In genomic region chr6:32973934-32974333, GRCh38 we compare ENCODE assay signal across 6 cellular contexts. TPM values are rescaled to one million over a fixed set of nuclear protein-coding genes. Genes with fewer than 3 reads are reported as not detected.
A peak's percentile ranks its signal among the peaks of the same experiment; 100 is the strongest.
DNase-seq lines count a peak whose midpoint lies in the region; ATAC-seq and TF ChIP-seq lines count a peak whose summit lies in the region.

No MANE protein-coding gene starts in this region.

- peaks cover 55% of the 10 kb centered on the region for H3K4me1 Mint-ChIP-seq in stimulated activated naive CD8-positive, alpha-beta T cell treated with anti-CD3 and anti-CD28 coated beads, Interleukin-15, amount 100 ng/mL, for 72 hours

- TSS peak; percentile 60 for BruUV-seq in Panc1 (replicated peaks; lab: Mats Ljungman, UMichigan)

- POLR2A ChIA-PET in Panc1 (lab: Charles Lee), result interaction anchor here (0.5 to 0.6 kb wide), 2 partner anchors 198 to 437 kb away, joined by 3 read pairs; partner anchors contain the start of gene PHF1

- no peak for TF ChIP-seq CTCF in GM12864 (IDR thresholded peaks at IDR 0.05; ENCODE audit: low read depth, low read length, missing control alignments)
- TF ChIP-seq CTCF in Panc1 (IDR thresholded peaks at IDR 0.05), result no peak
- no peak for TF ChIP-seq CTCF in esophagus squamous epithelium (IDR thresholded peaks at IDR 0.05)

- ATAC-seq in Panc1 (no peak), GM18907 (IDR thresholded peaks at IDR 0.05; ENCODE audit: unreplicated experiment) (no peak)
- ATAC-seq in stimulated activated naive CD8-positive, alpha-beta T cell treated with anti-CD3 and anti-CD28 coated beads, Interleukin-15, amount 100 ng/mL, for 72 hours, result no peak

- H3K27ac ChIP-seq in Panc1 (ENCODE audit: low read length) (peak overlapping the region; percentile 88), esophagus squamous epithelium (peak overlapping the region; percentile 93 to 100 (median 100))

- DNase-seq in GM12864 (ENCODE audit: low read depth) (no peak), Panc1 (ENCODE audit: low read depth, low spot score) (no peak), esophagus squamous epithelium (lab: John Stamatoyannopoulos, UW) (no peak)
- no peak for DNase-seq in stimulated activated naive CD8-positive, alpha-beta T cell treated with anti-CD3 and anti-CD28 coated beads, Interleukin-15, amount 100 ng/mL, for 72 hours
- DNase-seq in stimulated activated CD8-positive, alpha-beta memory T cell treated with anti-CD3 and anti-CD28 coated beads, Interleukin-4, amount 100 ng/mL, for 48 hours, result no peak

- no peaks in the 10 kb centered on the region for H3K9me3 Mint-ChIP-seq in stimulated activated naive CD8-positive, alpha-beta T cell treated with anti-CD3 and anti-CD28 coated beads, Interleukin-15, amount 100 ng/mL, for 72 hours

- H3K36me3 ChIP-seq in Panc1 (ENCODE audit: control insufficient read depth, insufficient read depth, low read length) (peaks cover 54% of the 10 kb centered on the region), esophagus squamous epithelium (peaks cover 40 to 61% (median 53%) of the 10 kb centered on the region in 3 donors)

- intact Hi-C loops in Panc1 (cut with micrococcal nuclease; ENCODE audit: unreplicated experiment) (no loop called here), esophagus squamous epithelium (cut with DNase I) (no loop called here)

- H3K27me3 ChIP-seq in Panc1 (ENCODE audit: control insufficient read depth, insufficient read depth, low read length) (no peaks in the 10 kb centered on the region), esophagus squamous epithelium (no peaks in the 10 kb centered on the region)

- no peak for TF ChIP-seq POLR2A in esophagus squamous epithelium (IDR thresholded peaks at IDR 0.05)

- H3K4me3 ChIP-seq in GM12864 (ENCODE audit: low read depth, low read length) (peak overlapping the region; percentile 90), Panc1 (ENCODE audit: low read depth in 2 of 2, low read length in 2 of 2) (peak overlapping the region; percentile 94 to 100), esophagus squamous epithelium (peak overlapping the region; percentile 71 to 92 (median 87))

- in situ Hi-C loops in Panc1 (cut with HindIII; ENCODE audit: low pct_unique_long_range_greater_than_20kb, low sequenced_read_pairs), result no loop called here

- H3K9me3 ChIP-seq in Panc1 (ENCODE audit: control insufficient read depth, insufficient read depth, low read depth, low read length), result no peaks in the 10 kb centered on the region
- no peaks in the 10 kb centered on the region for H3K9me3 ChIP-seq in esophagus squamous epithelium

- peak overlapping the region; percentile 95 to 99 for H3K27ac Mint-ChIP-seq in stimulated activated naive CD8-positive, alpha-beta T cell treated with anti-CD3 and anti-CD28 coated beads, Interleukin-15, amount 100 ng/mL, for 72 hours

- no peaks in the 10 kb centered on the region for H3K27me3 Mint-ChIP-seq in stimulated activated naive CD8-positive, alpha-beta T cell treated with anti-CD3 and anti-CD28 coated beads, Interleukin-15, amount 100 ng/mL, for 72 hours

- H3K4me1 ChIP-seq in Panc1 (ENCODE audit: control insufficient read depth, insufficient read depth, low read length) (peaks cover 37% of the 10 kb centered on the region), esophagus squamous epithelium (peaks cover 13 to 50% (median 33%) of the 10 kb centered on the region in 3 donors)

- WGBS in esophagus squamous epithelium, 2 donors, result 0% methylated on average over 4 of the region's 4 CpGs

- peak overlapping the region; percentile 75 to 82 for H3K4me3 Mint-ChIP-seq in stimulated activated naive CD8-positive, alpha-beta T cell treated with anti-CD3 and anti-CD28 coated beads, Interleukin-15, amount 100 ng/mL, for 72 hours

- CTCF ChIA-PET in Panc1 (lab: Charles Lee), result interaction anchor here (0.6 to 1.0 kb wide), 2 partner anchors 11 to 351 kb away, joined by 5 to 16 read pairs; no protein-coding TSS in a partner anchor

RNA-seq across cellular contexts. Expression of gene BRD2, which starts 5.5 kb away (rescaled TPM):
- total RNA-seq in Panc1 (2021; ENCODE audit: unreplicated experiment) (209 TPM), esophagus squamous epithelium (100 to 1,000 TPM; 110 to 152 (median 132) TPM)
- 161 TPM for polyA plus RNA-seq in Panc1 (2012; ENCODE audit: insufficient read length)

RNA-seq across cellular contexts. Expression of gene HLA-DMA, which starts 21.0 kb away (rescaled TPM):
- total RNA-seq in Panc1 (2021; ENCODE audit: unreplicated experiment) (2.8 TPM), esophagus squamous epithelium (10 to 100 TPM in 2 of 4 donors, 1 to 10 TPM in 2; 4.7 to 36.4 (median 12.6) TPM)
- polyA plus RNA-seq in Panc1 (2012; ENCODE audit: insufficient read length), result 1.3 TPM

RNA-seq across cellular contexts. Expression of gene HLA-DMB, which starts 33.1 kb away (rescaled TPM):
- total RNA-seq in Panc1 (2021; ENCODE audit: unreplicated experiment), result 0.44 TPM
- polyA plus RNA-seq in Panc1 (2012; ENCODE audit: insufficient read length), result not detected
- total RNA-seq in esophagus squamous epithelium, result 10 to 100 TPM in 2 of 4 donors, 1 to 10 TPM in 2; 3.4 to 24.8 (median 9.2) TPM

RNA-seq across cellular contexts. Expression of gene HLA-DOA, which starts 35.5 kb away (rescaled TPM):
- 0.08 TPM for total RNA-seq in Panc1 (2021; ENCODE audit: unreplicated experiment)
- polyA plus RNA-seq in Panc1 (2012; ENCODE audit: insufficient read length), result not detected
- total RNA-seq in esophagus squamous epithelium, result 1 to 10 TPM in 2 of 4 donors, under 1 TPM in 2; 0.61 to 9.7 (median 1.6) TPM
